14 cellular contexts compared by ENCODE assay signal in the genomic region with DNA sequence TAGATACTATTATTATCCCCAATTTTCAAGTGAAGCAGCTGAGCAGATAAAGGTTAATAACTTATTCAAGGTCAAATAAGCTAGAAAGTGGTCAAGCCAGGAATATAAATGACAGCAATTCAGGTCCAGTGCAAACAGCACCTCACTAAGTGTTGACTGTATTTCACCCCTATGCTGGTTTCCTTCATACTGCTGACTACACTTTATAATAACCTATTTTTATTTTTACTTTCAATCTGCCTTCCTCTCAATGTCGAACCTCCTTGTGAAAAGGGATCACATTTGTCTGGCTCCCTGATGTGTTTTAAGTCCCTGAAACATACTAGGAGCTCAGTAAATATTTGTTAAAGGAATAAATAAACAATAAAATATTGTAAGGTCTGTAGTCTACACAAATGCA.
DNase-seq lines count a peak whose midpoint lies in the region; ATAC-seq and TF ChIP-seq lines count a peak whose summit lies in the region.
"Had no signal": no experiment of that assay in that cellular context is flagged by ENCODE, and none has a peak within 500 bp of the region (broad histone marks: within the 10 kb centered on the region; RNA-seq: fewer than 3 reads in every experiment).

No MANE protein-coding gene starts in this region.

- no peak for TF ChIP-seq CTCF in fibroblast of lung (conservative IDR thresholded peaks at IDR 0.05 in 1 of 2, IDR thresholded peaks at IDR 0.05 in 1 of 2; ENCODE audit: low read depth in 1 of 2, low read length in 2 of 2)
- TF ChIP-seq CTCF in smooth muscle cell (IDR thresholded peaks at IDR 0.05; ENCODE audit: borderline replicate concordance, insufficient read depth, poor library complexity, severe bottlenecking), result no peak

- H3K4me2 ChIP-seq in fibroblast of lung (ENCODE audit: extremely low read depth, insufficient read depth, low read length), result peak overlapping the region; percentile 4
- H3K4me2 ChIP-seq in smooth muscle cell, result no peak overlapping the region

- H3K9ac ChIP-seq in fibroblast of lung (ENCODE audit: insufficient read depth, low read length) (no peak overlapping the region), smooth muscle cell (ENCODE audit: low read depth) (no peak overlapping the region)

- no peaks in the 10 kb centered on the region for H3K36me3 ChIP-seq in fibroblast of lung (ENCODE audit: control insufficient read depth, insufficient read depth, low read length)
- H3K36me3 ChIP-seq in smooth muscle cell (ENCODE audit: low read depth), result no peaks in the 10 kb centered on the region
- no peaks in the 10 kb centered on the region for H3K36me3 ChIP-seq in aorta (ENCODE audit: control insufficient read depth in 1 of 2, insufficient read depth in 2 of 2, low read length in 1 of 2)

- DNase-seq in NCI-H748 (lab: John Stamatoyannopoulos, UW; ENCODE audit: unreplicated experiment), result peak; percentile 19
- DNase-seq in NCI-H748 treated with DMSO at 0.1 percent for 48 hours (lab: John Stamatoyannopoulos, UW), result no peak
- peak; percentile 22 for DNase-seq in NCI-H69 (lab: John Stamatoyannopoulos, UW)
- peak in 1 of 2 donors; percentile 14 for DNase-seq in fibroblast of lung (ENCODE audit: low read depth in 2 of 2)
- DNase-seq in smooth muscle cell (lab: John Stamatoyannopoulos, UW; ENCODE audit: unreplicated experiment), result no peak
- DNase-seq in UCSD-AML1 (lab: John Stamatoyannopoulos, UW; ENCODE audit: unreplicated experiment), result no peak
- DNase-seq in aorta, result no peak
- DNase-seq: CD4-positive, alpha-beta memory T cell; H9; MV-4-11; NCI-H1436 treated with DMSO at 0.1 percent for 48 hours; NCI-H446 treated with DMSO at 0.1 percent for 48 hours; T-helper 1 cell had no signal

- H4K20me1 ChIP-seq in fibroblast of lung (ENCODE audit: control insufficient read depth, extremely low read depth, insufficient read depth, low read length), result no peaks in the 10 kb centered on the region
- H4K20me1 ChIP-seq in smooth muscle cell (ENCODE audit: low read depth), result no peaks in the 10 kb centered on the region

- no peaks in the 10 kb centered on the region for H3K79me2 ChIP-seq in fibroblast of lung (ENCODE audit: control insufficient read depth, insufficient read depth, low read length)
- no peaks in the 10 kb centered on the region for H3K79me2 ChIP-seq in smooth muscle cell (ENCODE audit: low read depth)

- H3K4me1 ChIP-seq in fibroblast of lung (ENCODE audit: control insufficient read depth, extremely low read depth, insufficient read depth, low read length), result peaks cover 4% of the 10 kb centered on the region
- H3K4me1 ChIP-seq in smooth muscle cell (ENCODE audit: low read depth), result no peaks in the 10 kb centered on the region
- no peaks in the 10 kb centered on the region for H3K4me1 ChIP-seq in aorta (ENCODE audit: control insufficient read depth in 1 of 2, insufficient read depth in 2 of 2, low read length in 2 of 2)

- intact Hi-C loops in aorta (cut with DNase I), result no loop called here

- ATAC-seq in HG02571 (IDR thresholded peaks at IDR 0.05; ENCODE audit: unreplicated experiment) (no peak), aorta (ENCODE audit: low FRiP score) (no peak)

- H3K27ac ChIP-seq in fibroblast of lung (ENCODE audit: insufficient read depth, low read length), result no peak overlapping the region
- H3K27ac ChIP-seq in smooth muscle cell (ENCODE audit: low read depth), result no peak overlapping the region
- H3K27ac ChIP-seq in aorta (ENCODE audit: low read depth in 1 of 2, low read length in 2 of 2), result no peak overlapping the region

- 92% methylated on average over 1 of the region's 1 CpG for WGBS in smooth muscle cell (ENCODE audit: low lambda C conversion rate)
- WGBS in aorta, 2 donors, result 20 to 24% methylated on average over 1 of the region's 1 CpG

- H3K4me3 ChIP-seq in fibroblast of lung (replicated peaks in 1 of 4; ENCODE audit: control extremely low read depth in 1 of 4, insufficient read depth in 1 of 4, low read depth in 3 of 4, low read length in 4 of 4) (no peak overlapping the region), smooth muscle cell (no peak overlapping the region), aorta (ENCODE audit: low read length in 2 of 2) (no peak overlapping the region)

- peak overlapping the region; percentile 25 for H2AFZ ChIP-seq in fibroblast of lung (ENCODE audit: low read length)
- H2AFZ ChIP-seq in smooth muscle cell (ENCODE audit: low read depth), result peak overlapping the region; percentile 41

- H3K27me3 ChIP-seq in fibroblast of lung (ENCODE audit: control insufficient read depth, insufficient read depth, low read length), result no peaks in the 10 kb centered on the region
- no peaks in the 10 kb centered on the region for H3K27me3 ChIP-seq in smooth muscle cell (ENCODE audit: low read depth)
- H3K27me3 ChIP-seq in aorta (ENCODE audit: control insufficient read depth in 1 of 2, insufficient read depth in 2 of 2, low read length in 1 of 2), result no peaks in the 10 kb centered on the region

- no peaks in the 10 kb centered on the region for H3K9me3 ChIP-seq in fibroblast of lung (ENCODE audit: control insufficient read depth, insufficient read depth, low read depth, low read length)
- H3K9me3 ChIP-seq in smooth muscle cell (replicated peaks; ENCODE audit: low read depth), result no peaks in the 10 kb centered on the region
- H3K9me3 ChIP-seq in aorta (ENCODE audit: control insufficient read depth, low read length), result no peaks in the 10 kb centered on the region

- no peaks in the 10 kb centered on the region for H3F3A ChIP-seq in smooth muscle cell (ENCODE audit: low read depth)

Comparison
In these comparisons a context has a peak if more than half of its experiments do, and no peak if none do; other contexts are left out.
1. DNase-seq: peak in NCI-H748 (single experiment) and NCI-H69 (single experiment); none in NCI-H748 treated with DMSO at 0.1 percent for 48 hours (single experiment), smooth muscle cell (single experiment), UCSD-AML1 (single experiment) and aorta (0 of 2).